Comparison of ENCODE assay signal across 1 cellular context in genomic region chr12:121782616-121782966, GRCh38.
TF ChIP-seq lines count a peak whose summit lies in the region.

No MANE protein-coding gene starts in this region.

TF ChIP-seq in GM12878, 131 proteins besides CTCF, POLR2A, EP300 and RAD21:
- TF ChIP-seq NFYA (IDR thresholded peaks at IDR 0.05; ENCODE audit: borderline replicate concordance, low read depth, low read length): no peak
- no peak for TF ChIP-seq KLF5 (IDR thresholded peaks at IDR 0.05; ENCODE audit: partially characterized antibody)
- TF ChIP-seq ESRRA (IDR thresholded peaks at IDR 0.05; ENCODE audit: low read length): 0 out of 2 replicates have a peak, but pooled peaks have one; percentile 32
- no peak for TF ChIP-seq PAX8 (IDR thresholded peaks at IDR 0.05)
- no peak for TF ChIP-seq MYC (IDR thresholded peaks at IDR 0.05; ENCODE audit: insufficient read depth, insufficient read length, insufficient replicate concordance, low read length, severe bottlenecking)
- no peak for TF ChIP-seq PAX5 (IDR thresholded peaks at IDR 0.05; ENCODE audit: borderline replicate concordance, low read depth, low read length)
- TF ChIP-seq ATF7 (IDR thresholded peaks at IDR 0.05; ENCODE audit: low read depth): no peak
- TF ChIP-seq TBL1XR1 (IDR thresholded peaks at IDR 0.05; ENCODE audit: low read depth, low read length): no peak
- TF ChIP-seq BACH1 (IDR thresholded peaks at IDR 0.05; ENCODE audit: borderline replicate concordance): no peak
- TF ChIP-seq IKZF2 (IDR thresholded peaks at IDR 0.05): 0 out of 4 replicates have a peak, but pooled peaks of 1 of the 2 experiments have one; percentile 5
- no peak for TF ChIP-seq EGR1 (IDR thresholded peaks at IDR 0.05; ENCODE audit: borderline replicate concordance in 1 of 2, low read depth in 2 of 2, low read length in 2 of 2)
- TF ChIP-seq TAF1 (IDR thresholded peaks at IDR 0.05; ENCODE audit: borderline replicate concordance, low read depth, low read length): no peak
- peak; percentile 30; the same call in 1 of the 2 replicates for TF ChIP-seq LARP7 (IDR thresholded peaks at IDR 0.05)
- peak; percentile 38; the same call in 1 of the 2 replicates for TF ChIP-seq SMARCA5 (IDR thresholded peaks at IDR 0.05)
- no peak for TF ChIP-seq CEBPB (IDR thresholded peaks at IDR 0.05; ENCODE audit: borderline replicate concordance in 1 of 2, low read depth in 2 of 2, low read length in 2 of 2)
- TF ChIP-seq FOXK2 (IDR thresholded peaks at IDR 0.05): no peak
